ENCODE assay signal across 12 cellular contexts in genomic region chr17:49741692-49742076, GRCh38. TPM values are rescaled to one million over a fixed set of nuclear protein-coding genes. Genes with fewer than 3 reads are reported as not detected.
A peak's percentile ranks its signal among the peaks of the same experiment; 100 is the strongest.
DNase-seq lines count a peak whose midpoint lies in the region; ATAC-seq, FAIRE-seq and TF ChIP-seq lines count a peak whose summit lies in the region.
"Had no signal": no experiment of that assay in that cellular context is flagged by ENCODE, and none has a peak within 500 bp of the region (broad histone marks: within the 10 kb centered on the region; RNA-seq: fewer than 3 reads in every experiment).

No MANE protein-coding gene starts in this region.

- peaks cover 0 to 34% (median 13%) of the 10 kb centered on the region in 4 donors for H3K4me1 ChIP-seq in right lobe of liver
- H3K4me1 ChIP-seq in HepG2 (ENCODE audit: insufficient read depth, low read length): peaks cover 32% of the 10 kb centered on the region
- H3K4me1 ChIP-seq in naive thymus-derived CD4-positive, alpha-beta T cell (ENCODE audit: control insufficient read depth in 2 of 2, insufficient read depth in 2 of 2, low read length in 2 of 2): peaks cover 93 to 97% of the 10 kb centered on the region in 2 donors
- H3K4me1 ChIP-seq in aorta (ENCODE audit: control insufficient read depth in 1 of 2, insufficient read depth in 2 of 2, low read length in 2 of 2): peaks cover 3 to 4% of the 10 kb centered on the region in 2 donors

- peaks cover 5% of the 10 kb centered on the region for H3K36me3 Mint-ChIP-seq in activated naive CD8-positive, alpha-beta T cell
- peaks cover 9 to 40% (median 19%) of the 10 kb centered on the region in 5 donors for H3K36me3 Mint-ChIP-seq in naive thymus-derived CD4-positive, alpha-beta T cell

- no peak overlapping the region for H3K4me2 ChIP-seq in HepG2 (ENCODE audit: low read depth, low read length)

- H3K27ac ChIP-seq in right lobe of liver (peak overlapping the region in 2 of 3 donors; percentile 1 to 12), HepG2 (ENCODE audit: extremely low read length, insufficient read depth, low read length) (no peak overlapping the region), aorta (ENCODE audit: low read depth in 1 of 2, low read length in 2 of 2) (peak overlapping the region; percentile 86 to 93)
- H3K27ac ChIP-seq in naive thymus-derived CD4-positive, alpha-beta T cell (ENCODE audit: low read depth, low read length): peak overlapping the region; percentile 85

- no peaks in the 10 kb centered on the region for H4K20me1 ChIP-seq in HepG2 (ENCODE audit: insufficient read depth, low read length)

- H3K36me3 ChIP-seq in right lobe of liver: no peaks in the 10 kb centered on the region
- no peaks in the 10 kb centered on the region for H3K36me3 ChIP-seq in HepG2 (replicated peaks in 1 of 2; ENCODE audit: control insufficient read depth in 1 of 2, insufficient read depth in 2 of 2, low read length in 2 of 2)
- H3K36me3 ChIP-seq in naive thymus-derived CD4-positive, alpha-beta T cell (ENCODE audit: control insufficient read depth in 2 of 3, insufficient read depth in 3 of 3, low read length in 3 of 3): no peaks in the 10 kb centered on the region
- no peaks in the 10 kb centered on the region for H3K36me3 ChIP-seq in aorta (ENCODE audit: control insufficient read depth in 1 of 2, insufficient read depth in 2 of 2, low read length in 1 of 2)

- H3K9me3 ChIP-seq in right lobe of liver: no peaks in the 10 kb centered on the region
- no peaks in the 10 kb centered on the region for H3K9me3 ChIP-seq in HepG2 (ENCODE audit: low read length)
- no peaks in the 10 kb centered on the region for H3K9me3 ChIP-seq in naive thymus-derived CD4-positive, alpha-beta T cell (ENCODE audit: control insufficient read depth in 2 of 3, low read length in 3 of 3)
- H3K9me3 ChIP-seq in aorta (ENCODE audit: control insufficient read depth, low read length): no peaks in the 10 kb centered on the region

- DNase-seq in right lobe of liver (no peak), HepG2 (ENCODE audit: low spot score) (no peak), aorta (no peak), middle frontal gyrus (ENCODE audit: extremely low spot score, low spot score) (no peak)
- DNase-seq in naive thymus-derived CD4-positive, alpha-beta T cell: no peak
- DNase-seq: activated CD4-positive, alpha-beta T cell treated with anti-CD3 and anti-CD28 coated beads, Interleukin-2, amount 50 U/mL, for 4 hours; NCI-H146; nucleus accumbens; SHP77 had no signal

- no peak for TF ChIP-seq POLR2A in right lobe of liver (IDR thresholded peaks at IDR 0.05)
- no peak for TF ChIP-seq POLR2A in HepG2 (IDR thresholded peaks at IDR 0.05; ENCODE audit: insufficient read depth in 1 of 2, low read depth in 2 of 2, low read length in 2 of 2)

- H3K27ac Mint-ChIP-seq in activated naive CD8-positive, alpha-beta T cell: peak overlapping the region; percentile 99
- peak overlapping the region; percentile 97 to 100 (median 99) for H3K27ac Mint-ChIP-seq in naive thymus-derived CD4-positive, alpha-beta T cell

- 51% methylated on average over 3 of the region's 3 CpGs for WGBS in right lobe of liver (ENCODE audit: insufficient coverage, low coverage, low lambda C conversion rate, missing lambda C conversion rate)
- WGBS in HepG2 (ENCODE audit: low lambda C conversion rate): 93% methylated on average over 3 of the region's 3 CpGs
- 28 to 32% methylated on average over 3 of the region's 3 CpGs for WGBS in aorta, 2 donors

- no peak for TF ChIP-seq RAD21 in HepG2 (CRISPR knock-in tag; IDR thresholded peaks at IDR 0.05)

- no peaks in the 10 kb centered on the region for H3K27me3 Mint-ChIP-seq in activated naive CD8-positive, alpha-beta T cell
- H3K27me3 Mint-ChIP-seq in naive thymus-derived CD4-positive, alpha-beta T cell: no peaks in the 10 kb centered on the region

- no TSS peak for BruUV-seq in HepG2 (replicated peaks; lab: Mats Ljungman, UMichigan)

- no peak overlapping the region for H2AFZ ChIP-seq in HepG2 (ENCODE audit: low read length)

- intact Hi-C loops in right lobe of liver (cut with DNase I) (no loop called here), HepG2 (cut with micrococcal nuclease; ENCODE audit: unreplicated experiment) (no loop called here), aorta (cut with DNase I) (loop anchor here in 1 of 2 donors (5.0 kb wide), 1 partner anchor 36 kb away; no protein-coding TSS in a partner anchor)
- intact Hi-C loops in naive thymus-derived CD4-positive, alpha-beta T cell (cut with micrococcal nuclease): loop anchor here in 1 of 2 donors (10.0 kb wide), 1 partner anchor 547 kb away; no protein-coding TSS in a partner anchor

- no peak overlapping the region for H3K9ac ChIP-seq in HepG2 (ENCODE audit: insufficient read depth, low read depth, low read length)

- POLR2A ChIA-PET in HepG2 (lab: Yijun Ruan, JAX): interaction anchor here (3.4 kb wide), 1 partner anchor 22 kb away, joined by 13 read pairs; the partner anchor contains the start of gene FAM117A
- POLR2A ChIA-PET in naive thymus-derived CD4-positive, alpha-beta T cell (lab: Charles Lee): interaction anchor here (0.8 to 10.2 kb wide), 13 partner anchors 9 to 88 kb away, joined by 3 to 318 read pairs (median 5); partner anchors contain the start of genes FAM117A, KAT7 and SLC35B1

- H3K4me1 Mint-ChIP-seq in activated naive CD8-positive, alpha-beta T cell (ENCODE audit: low read depth): peaks cover 91% of the 10 kb centered on the region
- H3K4me1 Mint-ChIP-seq in naive thymus-derived CD4-positive, alpha-beta T cell: peaks cover 71 to 97% (median 84%) of the 10 kb centered on the region in 7 donors

- TF ChIP-seq CTCF in right lobe of liver (IDR thresholded peaks at IDR 0.05) (no peak), HepG2 (CRISPR knock-in tag; IDR thresholded peaks at IDR 0.05) (no peak)

- H3K4me3 ChIP-seq in right lobe of liver (no peak overlapping the region), HepG2 (replicated peaks in 1 of 3; ENCODE audit: insufficient read depth in 1 of 3, low read depth in 2 of 3, low read length in 3 of 3) (no peak overlapping the region), aorta (ENCODE audit: low read length in 2 of 2) (no peak overlapping the region)
- peak overlapping the region; percentile 67 for H3K4me3 ChIP-seq in naive thymus-derived CD4-positive, alpha-beta T cell (ENCODE audit: low read length)

- in situ Hi-C loops in HepG2 (cut with HindIII; ENCODE audit: extremely low pct_ligation_motif_present, low pct_unique_long_range_greater_than_20kb): no loop called here

- TF ChIP-seq EP300 in HepG2 (IDR thresholded peaks at IDR 0.05; ENCODE audit: low read depth in 2 of 2, low read length in 2 of 2) (no peak), HepG2 (CRISPR knock-in tag; IDR thresholded peaks at IDR 0.05; ENCODE audit: borderline replicate concordance) (no peak)

- H3K9me3 Mint-ChIP-seq in activated naive CD8-positive, alpha-beta T cell (ENCODE audit: low read depth): no peaks in the 10 kb centered on the region
- peaks cover 0 to 4% (median 0%) of the 10 kb centered on the region in 11 donors for H3K9me3 Mint-ChIP-seq in naive thymus-derived CD4-positive, alpha-beta T cell

- CTCF ChIA-PET in HepG2 (lab: Yijun Ruan, JAX; ENCODE audit: low intra/inter-chr PET ratio, low total read pairs): no interaction called here
- CTCF ChIA-PET in naive thymus-derived CD4-positive, alpha-beta T cell (lab: Charles Lee): interaction anchor here (0.7 to 2.4 kb wide), 7 partner anchors 9 to 34 kb away, joined by 3 to 16 read pairs (median 4); partner anchors contain the start of genes FAM117A and SLC35B1

- peak overlapping the region; percentile 91 for H3K4me3 Mint-ChIP-seq in activated naive CD8-positive, alpha-beta T cell
- H3K4me3 Mint-ChIP-seq in naive thymus-derived CD4-positive, alpha-beta T cell: peak overlapping the region; percentile 79 to 92 (median 88)

- H3K27me3 ChIP-seq in right lobe of liver (no peaks in the 10 kb centered on the region), HepG2 (ENCODE audit: control insufficient read depth in 1 of 2, insufficient read depth in 2 of 2, low read length in 2 of 2) (no peaks in the 10 kb centered on the region), aorta (ENCODE audit: control insufficient read depth in 1 of 2, insufficient read depth in 2 of 2, low read length in 1 of 2) (no peaks in the 10 kb centered on the region)
- no peaks in the 10 kb centered on the region for H3K27me3 ChIP-seq in naive thymus-derived CD4-positive, alpha-beta T cell (ENCODE audit: control insufficient read depth in 2 of 2, insufficient read depth in 2 of 2, low read length in 2 of 2)

- no peak for FAIRE-seq in HepG2 (lab: Jason Lieb, UNC)

- no peak for ATAC-seq in right lobe of liver
- no peak for ATAC-seq in HepG2
- ATAC-seq in naive thymus-derived CD4-positive, alpha-beta T cell: no peak
- ATAC-seq in aorta (ENCODE audit: low FRiP score): no peak
- ATAC-seq in HG03520 (IDR thresholded peaks at IDR 0.05; ENCODE audit: unreplicated experiment): no peak
- ATAC-seq in HG03521 (IDR thresholded peaks at IDR 0.05; ENCODE audit: unreplicated experiment): no peak

- no peaks in the 10 kb centered on the region for H3K79me2 ChIP-seq in HepG2 (ENCODE audit: insufficient read depth, low read length)

RNA-seq across cellular contexts. Expression of gene FAM117A, which starts 22.2 kb away (rescaled TPM):
- total RNA-seq in right lobe of liver: 1 to 10 TPM; 4.4 to 7.3 (median 5.9) TPM
- total RNA-seq in HepG2 (2016; rRNA removed; fragmentation: Illumina TruSeq; extraction: Trizol): 12.1 and 12.3 TPM in 2 replicates
- total RNA-seq in HepG2 (2016; cell fraction: cytosol; rRNA removed; fragmentation: Illumina TruSeq; extraction: Trizol; ENCODE audit: low read depth): 10.9 and 12.0 TPM in 2 replicates
- total RNA-seq in HepG2 (2016; cell fraction: insoluble cytoplasmic fraction; rRNA removed; fragmentation: Illumina TruSeq; extraction: Trizol): 9.9 and 12.6 TPM in 2 replicates
- 21.3 and 21.9 TPM in 2 replicates for total RNA-seq in HepG2 (2016; cell fraction: membrane; rRNA removed; fragmentation: Illumina TruSeq; extraction: Trizol)
- 8.1 and 8.9 TPM in 2 replicates for total RNA-seq in HepG2 (2016; cell fraction: nucleus; rRNA removed; fragmentation: Illumina TruSeq; extraction: Trizol)
- 19.8 and 22.0 TPM in 2 replicates for polyA plus RNA-seq in HepG2 (2011; rRNA removed)
- polyA plus RNA-seq in HepG2 (2011; cell fraction: cytosol; rRNA removed): 11.4 and 15.9 TPM in 2 replicates
- 17.2 and 20.5 TPM in 2 replicates for polyA plus RNA-seq in HepG2 (2011; cell fraction: nucleus; rRNA removed)
- polyA plus RNA-seq in HepG2 (2012): 11.3 and 12.2 TPM in 2 replicates
- 19.0 and 20.2 TPM in 2 replicates for polyA plus RNA-seq in HepG2 (2016; cell fraction: cytosol; fragmentation: Illumina TruSeq; extraction: Trizol; ENCODE audit: low read depth)
- 19.2 and 23.6 TPM in 2 replicates for polyA plus RNA-seq in HepG2 (2016; cell fraction: insoluble cytoplasmic fraction; fragmentation: Illumina TruSeq; extraction: Trizol; ENCODE audit: low read depth)
- 28.9 and 33.3 TPM in 2 replicates for polyA plus RNA-seq in HepG2 (2016; cell fraction: membrane; fragmentation: Illumina TruSeq; extraction: Trizol; ENCODE audit: low read depth)
- polyA plus RNA-seq in HepG2 (2016; cell fraction: nucleus; fragmentation: Illumina TruSeq; extraction: Trizol; ENCODE audit: insufficient read depth, low read depth): 20.1 and 22.1 TPM in 2 replicates
- 32.1 TPM in 1 of 2 replicates, not detected in the other for polyA minus RNA-seq in HepG2 (2011; rRNA and poly(A)+ RNA removed; ENCODE audit: low replicate concordance)
- 6.7 and 8.0 TPM in 2 replicates for polyA minus RNA-seq in HepG2 (2011; cell fraction: cytosol; rRNA and poly(A)+ RNA removed)
- 7.9 and 8.7 TPM in 2 replicates for polyA minus RNA-seq in HepG2 (2011; cell fraction: nucleus; rRNA and poly(A)+ RNA removed)
- 10 to 100 TPM; 31.8 to 99.1 (median 58.5) TPM for total RNA-seq in naive thymus-derived CD4-positive, alpha-beta T cell
- 10 to 100 TPM; 47.2 to 59.0 TPM for polyA plus RNA-seq in naive thymus-derived CD4-positive, alpha-beta T cell
- total RNA-seq in aorta: 10 to 100 TPM; 16.9 to 17.2 TPM
- polyA plus RNA-seq in aorta: 10 to 100 TPM in 1 of 2 donors, 1 to 10 TPM in 1; 9.4 to 15.3 TPM

RNA-seq across cellular contexts. Expression of gene SLC35B1, which starts 33.9 kb away (rescaled TPM):
- 10 to 100 TPM; 31.7 to 80.0 (median 56.9) TPM for total RNA-seq in right lobe of liver
- total RNA-seq in HepG2 (2016; rRNA removed; fragmentation: Illumina TruSeq; extraction: Trizol): 67.0 and 113 TPM in 2 replicates
- 128 and 146 TPM in 2 replicates for total RNA-seq in HepG2 (2016; cell fraction: cytosol; rRNA removed; fragmentation: Illumina TruSeq; extraction: Trizol; ENCODE audit: low read depth)
- 68.0 and 117 TPM in 2 replicates for total RNA-seq in HepG2 (2016; cell fraction: insoluble cytoplasmic fraction; rRNA removed; fragmentation: Illumina TruSeq; extraction: Trizol)
- 115 and 123 TPM in 2 replicates for total RNA-seq in HepG2 (2016; cell fraction: membrane; rRNA removed; fragmentation: Illumina TruSeq; extraction: Trizol)
- 105 and 117 TPM in 2 replicates for total RNA-seq in HepG2 (2016; cell fraction: nucleus; rRNA removed; fragmentation: Illumina TruSeq; extraction: Trizol)
- 83.6 and 99.6 TPM in 2 replicates for polyA plus RNA-seq in HepG2 (2011; rRNA removed)
- polyA plus RNA-seq in HepG2 (2011; cell fraction: cytosol; rRNA removed): 70.6 and 97.9 TPM in 2 replicates
- polyA plus RNA-seq in HepG2 (2011; cell fraction: nucleus; rRNA removed): 79.1 and 84.2 TPM in 2 replicates
- 60.8 and 61.5 TPM in 2 replicates for polyA plus RNA-seq in HepG2 (2012)
- polyA plus RNA-seq in HepG2 (2016; cell fraction: cytosol; fragmentation: Illumina TruSeq; extraction: Trizol; ENCODE audit: low read depth): 123 and 149 TPM in 2 replicates
- 70.3 and 81.2 TPM in 2 replicates for polyA plus RNA-seq in HepG2 (2016; cell fraction: insoluble cytoplasmic fraction; fragmentation: Illumina TruSeq; extraction: Trizol; ENCODE audit: low read depth)
- 114 and 119 TPM in 2 replicates for polyA plus RNA-seq in HepG2 (2016; cell fraction: membrane; fragmentation: Illumina TruSeq; extraction: Trizol; ENCODE audit: low read depth)
- 186 and 193 TPM in 2 replicates for polyA plus RNA-seq in HepG2 (2016; cell fraction: nucleus; fragmentation: Illumina TruSeq; extraction: Trizol; ENCODE audit: insufficient read depth, low read depth)
- polyA minus RNA-seq in HepG2 (2011; rRNA and poly(A)+ RNA removed; ENCODE audit: low replicate concordance): 81.3 and 114 TPM in 2 replicates
- 27.6 and 41.2 TPM in 2 replicates for polyA minus RNA-seq in HepG2 (2011; cell fraction: cytosol; rRNA and poly(A)+ RNA removed)
- polyA minus RNA-seq in HepG2 (2011; cell fraction: nucleus; rRNA and poly(A)+ RNA removed): 67.3 and 71.3 TPM in 2 replicates
- total RNA-seq in naive thymus-derived CD4-positive, alpha-beta T cell: 10 to 100 TPM; 42.1 to 83.0 (median 49.0) TPM
- polyA plus RNA-seq in naive thymus-derived CD4-positive, alpha-beta T cell: 10 to 100 TPM; 23.4 to 28.5 TPM
- total RNA-seq in aorta: 10 to 100 TPM; 31.5 to 43.7 TPM
- polyA plus RNA-seq in aorta: 10 to 100 TPM; 33.2 to 37.5 TPM

RNA-seq across cellular contexts. Expression of gene KAT7, which starts 46.8 kb away (rescaled TPM):
- 10 to 100 TPM; 10.8 to 21.3 (median 15.2) TPM for total RNA-seq in right lobe of liver
- total RNA-seq in HepG2 (2016; rRNA removed; fragmentation: Illumina TruSeq; extraction: Trizol): 39.2 and 43.8 TPM in 2 replicates
- 7.5 and 9.1 TPM in 2 replicates for total RNA-seq in HepG2 (2016; cell fraction: cytosol; rRNA removed; fragmentation: Illumina TruSeq; extraction: Trizol; ENCODE audit: low read depth)
- total RNA-seq in HepG2 (2016; cell fraction: insoluble cytoplasmic fraction; rRNA removed; fragmentation: Illumina TruSeq; extraction: Trizol): 38.8 and 41.1 TPM in 2 replicates
- total RNA-seq in HepG2 (2016; cell fraction: membrane; rRNA removed; fragmentation: Illumina TruSeq; extraction: Trizol): 14.7 and 17.3 TPM in 2 replicates
- 47.4 and 58.4 TPM in 2 replicates for total RNA-seq in HepG2 (2016; cell fraction: nucleus; rRNA removed; fragmentation: Illumina TruSeq; extraction: Trizol)
- 17.2 and 21.2 TPM in 2 replicates for polyA plus RNA-seq in HepG2 (2011; rRNA removed)
- polyA plus RNA-seq in HepG2 (2011; cell fraction: cytosol; rRNA removed): 11.2 and 13.2 TPM in 2 replicates
- polyA plus RNA-seq in HepG2 (2011; cell fraction: nucleus; rRNA removed): 21.2 and 24.5 TPM in 2 replicates
- 16.5 and 22.9 TPM in 2 replicates for polyA plus RNA-seq in HepG2 (2012)
- 1.2 and 1.6 TPM in 2 replicates for polyA plus RNA-seq in HepG2 (2016; cell fraction: cytosol; fragmentation: Illumina TruSeq; extraction: Trizol; ENCODE audit: low read depth)
- 35.8 and 38.8 TPM in 2 replicates for polyA plus RNA-seq in HepG2 (2016; cell fraction: insoluble cytoplasmic fraction; fragmentation: Illumina TruSeq; extraction: Trizol; ENCODE audit: low read depth)
- polyA plus RNA-seq in HepG2 (2016; cell fraction: membrane; fragmentation: Illumina TruSeq; extraction: Trizol; ENCODE audit: low read depth): 5.3 and 5.7 TPM in 2 replicates
- polyA plus RNA-seq in HepG2 (2016; cell fraction: nucleus; fragmentation: Illumina TruSeq; extraction: Trizol; ENCODE audit: insufficient read depth, low read depth): 32.7 and 33.9 TPM in 2 replicates
- 35.4 and 40.6 TPM in 2 replicates for polyA minus RNA-seq in HepG2 (2011; rRNA and poly(A)+ RNA removed; ENCODE audit: low replicate concordance)
- 20.4 and 21.7 TPM in 2 replicates for polyA minus RNA-seq in HepG2 (2011; cell fraction: cytosol; rRNA and poly(A)+ RNA removed)
- 84.9 and 89.1 TPM in 2 replicates for polyA minus RNA-seq in HepG2 (2011; cell fraction: nucleus; rRNA and poly(A)+ RNA removed)
- 100 to 1,000 TPM in 4 of 5 experiments, 10 to 100 TPM in 1; 85.6 to 195 (median 132) TPM for total RNA-seq in naive thymus-derived CD4-positive, alpha-beta T cell
- polyA plus RNA-seq in naive thymus-derived CD4-positive, alpha-beta T cell: 10 to 100 TPM; 39.2 to 54.8 TPM
- 10 to 100 TPM; 60.8 to 63.9 TPM for total RNA-seq in aorta
- 10 to 100 TPM in 1 of 2 donors, 1 to 10 TPM in 1; 6.1 to 17.4 TPM for polyA plus RNA-seq in aorta
